In genomic region chr1:29412591-29412990, GRCh38 we compare ENCODE assay signal across 1 cellular context.
TF ChIP-seq lines count a peak whose summit lies in the region.

No MANE protein-coding gene starts in this region.

TF ChIP-seq in H1, 55 proteins besides CTCF, POLR2A, EP300 and RAD21 (continued from another document):
- no peak for TF ChIP-seq CHD7 (IDR thresholded peaks at IDR 0.05; ENCODE audit: insufficient replicate concordance, low read length)
- no peak for TF ChIP-seq BRCA1 (IDR thresholded peaks at IDR 0.05; ENCODE audit: low read depth, low read length)
- no peak for TF ChIP-seq RXRA (IDR thresholded peaks at IDR 0.05; ENCODE audit: insufficient read depth, low read depth, low read length)
- TF ChIP-seq NRF1 (IDR thresholded peaks at IDR 0.05; ENCODE audit: low read depth, low read length) = no peak
- TF ChIP-seq TEAD4 (IDR thresholded peaks at IDR 0.05; ENCODE audit: low read depth, low read length) = no peak
- TF ChIP-seq KDM1A (IDR thresholded peaks at IDR 0.05; ENCODE audit: borderline replicate concordance, low read length) = no peak
- TF ChIP-seq CTBP2 (IDR thresholded peaks at IDR 0.05; ENCODE audit: borderline replicate concordance, insufficient read depth, insufficient read length, low read length) = no peak
- no peak for TF ChIP-seq EGR1 (IDR thresholded peaks at IDR 0.05; ENCODE audit: borderline replicate concordance, low read depth, low read length)
